In the genomic region with DNA sequence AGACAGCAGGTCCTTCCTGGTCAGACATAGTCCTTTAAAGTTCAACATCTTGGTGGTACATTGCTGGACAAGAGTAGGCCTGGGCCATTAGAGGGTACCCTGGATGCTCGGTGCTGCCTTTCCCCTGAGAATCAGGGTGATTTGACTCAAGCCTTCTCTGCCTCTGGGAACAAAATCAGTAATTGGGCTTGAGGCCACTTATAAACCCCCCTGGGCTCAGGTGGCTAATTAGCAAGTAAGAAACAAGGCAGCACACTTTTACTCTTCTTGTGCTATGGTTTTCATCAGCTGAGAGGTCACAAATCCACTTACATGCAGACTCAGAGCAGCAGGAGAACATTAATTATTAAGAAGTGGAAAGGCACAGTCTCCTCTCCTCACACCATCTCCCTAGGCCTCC, we compare ENCODE assay signal across 13 cellular contexts. TPM values are rescaled to one million over a fixed set of nuclear protein-coding genes. Genes with fewer than 3 reads are reported as not detected.
DNase-seq lines count a peak whose midpoint lies in the region; ATAC-seq, FAIRE-seq and TF ChIP-seq lines count a peak whose summit lies in the region.
"Had no signal": no experiment of that assay in that cellular context is flagged by ENCODE, and none has a peak within 500 bp of the region (broad histone marks: within the 10 kb centered on the region; RNA-seq: fewer than 3 reads in every experiment).

No MANE protein-coding gene starts in this region.

- peaks cover 32% of the 10 kb centered on the region for H3K4me1 Mint-ChIP-seq in CD8-positive, alpha-beta T cell (ENCODE audit: low read depth)
- H3K4me1 Mint-ChIP-seq in dendritic cell treated with granulocyte-macrophage colony-stimulating factor and Interleukin-4, amounts not matched to agents 40 ng/mL and 50 ng/mL, for 4 days (ENCODE audit: low read depth), result peaks cover 85% of the 10 kb centered on the region
- peaks cover 33% of the 10 kb centered on the region for H3K4me1 Mint-ChIP-seq in endodermal cell

- H3K27me3 ChIP-seq in CD8-positive, alpha-beta T cell (ENCODE audit: insufficient read depth, low read length), result no peaks in the 10 kb centered on the region
- H3K27me3 ChIP-seq in gastrocnemius medialis (no peaks in the 10 kb centered on the region), endodermal cell (ENCODE audit: control insufficient read depth, insufficient read depth, low read length, poor library complexity, severe bottlenecking) (no peaks in the 10 kb centered on the region)

- ATAC-seq in CD8-positive, alpha-beta T cell, result no peak
- ATAC-seq in gastrocnemius medialis (no peak), GM18511 (IDR thresholded peaks at IDR 0.05; ENCODE audit: unreplicated experiment) (no peak), HG03280 (IDR thresholded peaks at IDR 0.05; ENCODE audit: unreplicated experiment) (no peak)

- H3K9me3 ChIP-seq in CD8-positive, alpha-beta T cell (ENCODE audit: low read length), result no peaks in the 10 kb centered on the region
- H3K9me3 ChIP-seq in gastrocnemius medialis (no peaks in the 10 kb centered on the region), endodermal cell (ENCODE audit: control insufficient read depth, low read length) (no peaks in the 10 kb centered on the region)

- H3K27ac Mint-ChIP-seq in CD8-positive, alpha-beta T cell, result peak overlapping the region; percentile 71
- peak overlapping the region; percentile 80 for H3K27ac Mint-ChIP-seq in dendritic cell treated with granulocyte-macrophage colony-stimulating factor and Interleukin-4, amounts not matched to agents 40 ng/mL and 50 ng/mL, for 4 days
- no peak overlapping the region for H3K27ac Mint-ChIP-seq in endodermal cell

- no peak overlapping the region for H3K4me3 ChIP-seq in CD8-positive, alpha-beta T cell (ENCODE audit: low read depth, low read length)
- H3K4me3 ChIP-seq in gastrocnemius medialis, result no peak overlapping the region
- no peak overlapping the region for H3K4me3 ChIP-seq in endodermal cell (ENCODE audit: low read length)

- peaks cover 80% of the 10 kb centered on the region for H3K36me3 Mint-ChIP-seq in CD8-positive, alpha-beta T cell
- peaks cover 94% of the 10 kb centered on the region for H3K36me3 Mint-ChIP-seq in dendritic cell treated with granulocyte-macrophage colony-stimulating factor and Interleukin-4, amounts not matched to agents 40 ng/mL and 50 ng/mL, for 4 days (ENCODE audit: low read depth)
- H3K36me3 Mint-ChIP-seq in endodermal cell (ENCODE audit: low read depth), result peaks cover 75% of the 10 kb centered on the region

- no peak overlapping the region for H3K4me3 Mint-ChIP-seq in CD8-positive, alpha-beta T cell
- H3K4me3 Mint-ChIP-seq in dendritic cell treated with granulocyte-macrophage colony-stimulating factor and Interleukin-4, amounts not matched to agents 40 ng/mL and 50 ng/mL, for 4 days, result no peak overlapping the region
- H3K4me3 Mint-ChIP-seq in endodermal cell, result no peak overlapping the region

- no peak for DNase-seq in CD8-positive, alpha-beta T cell
- DNase-seq in NCI-H524 treated with DMSO at 0.1 percent for 48 hours (lab: John Stamatoyannopoulos, UW) (peak; percentile 99), gastrocnemius medialis (no peak), endodermal cell (no peak), urothelium cell line (ENCODE audit: low spot score) (no peak)
- DNase-seq: activated CD4-positive, alpha-beta T cell treated with anti-CD3 and anti-CD28 coated beads for 1 hour; anterior cingulate cortex; NCI-H226; stimulated activated CD4-positive, alpha-beta T cell treated with anti-CD3 and anti-CD28 coated beads, Interleukin-2, amount 100 ng/mL, for 48 hours had no signal

- H3K9me3 Mint-ChIP-seq in CD8-positive, alpha-beta T cell, result no peaks in the 10 kb centered on the region
- no peaks in the 10 kb centered on the region for H3K9me3 Mint-ChIP-seq in dendritic cell treated with granulocyte-macrophage colony-stimulating factor and Interleukin-4, amounts not matched to agents 40 ng/mL and 50 ng/mL, for 4 days
- H3K9me3 Mint-ChIP-seq in endodermal cell, result peaks cover 1% of the 10 kb centered on the region

- no peaks in the 10 kb centered on the region for H3K27me3 Mint-ChIP-seq in CD8-positive, alpha-beta T cell (ENCODE audit: low read depth)
- H3K27me3 Mint-ChIP-seq in dendritic cell treated with granulocyte-macrophage colony-stimulating factor and Interleukin-4, amounts not matched to agents 40 ng/mL and 50 ng/mL, for 4 days, result no peaks in the 10 kb centered on the region
- no peaks in the 10 kb centered on the region for H3K27me3 Mint-ChIP-seq in endodermal cell (ENCODE audit: insufficient read depth)

- intact Hi-C loops in CD8-positive, alpha-beta T cell (cut with DNase I, micrococcal nuclease), result loop anchor here in 1 of 2 experiments (10.0 kb wide), 1 partner anchor 188 kb away; a partner anchor contains a TSS
- intact Hi-C loops in dendritic cell treated with granulocyte-macrophage colony-stimulating factor and Interleukin-4, amounts not matched to agents 40 ng/mL and 50 ng/mL, for 4 days (cut with micrococcal nuclease), result no loop called here
- intact Hi-C loops in gastrocnemius medialis (cut with DNase I; ENCODE audit: low total_unique reads), result no loop called here

- in situ Hi-C loops in gastrocnemius medialis (cut with MboI; ENCODE audit: low sequenced_read_pairs in 4 of 4), result loop anchor here in 1 of 4 donors (5.0 kb wide), 1 partner anchor 36 kb away; a partner anchor contains a TSS

- WGBS in endodermal cell (ENCODE audit: insufficient coverage in 1 of 2, insufficient read length in 1 of 2), 2 experiments, result 88 to 96% methylated on average over 1 of the region's 1 CpG

- H3K27ac ChIP-seq in CD8-positive, alpha-beta T cell (ENCODE audit: low read depth, low read length), result no peak overlapping the region
- H3K27ac ChIP-seq in gastrocnemius medialis (peak overlapping the region; percentile 66 to 81 (median 76)), endodermal cell (ENCODE audit: low read depth, low read length) (no peak overlapping the region)

- POLR2A ChIA-PET in CD8-positive, alpha-beta T cell (lab: Charles Lee), result interaction anchor here (1.2 kb wide), 1 partner anchor 84 kb away, joined by 3 read pairs; no protein-coding TSS in a partner anchor

- no peak overlapping the region for H3K9ac ChIP-seq in endodermal cell (ENCODE audit: extremely low read depth, low read length, poor library complexity, severe bottlenecking)

- no peak for TF ChIP-seq CTCF in CD8-positive, alpha-beta T cell (IDR thresholded peaks at IDR 0.05)
- TF ChIP-seq CTCF in gastrocnemius medialis (IDR thresholded peaks at IDR 0.05 in 4 of 5, conservative IDR thresholded peaks at IDR 0.05 in 1 of 5), result no peak
- no peak for TF ChIP-seq CTCF in endodermal cell (conservative IDR thresholded peaks at IDR 0.05)

- peaks cover 5% of the 10 kb centered on the region for H3K4me1 ChIP-seq in CD8-positive, alpha-beta T cell (ENCODE audit: insufficient read depth, low read length)
- peaks cover 28 to 63% of the 10 kb centered on the region in 2 donors for H3K4me1 ChIP-seq in gastrocnemius medialis
- H3K4me1 ChIP-seq in endodermal cell (ENCODE audit: control insufficient read depth, insufficient read depth, low read length), result peaks cover 15% of the 10 kb centered on the region

- no peak for TF ChIP-seq POLR2A in gastrocnemius medialis (IDR thresholded peaks at IDR 0.05)

- CTCF ChIA-PET in CD8-positive, alpha-beta T cell (lab: Charles Lee), result interaction anchor here (0.9 to 3.7 kb wide), 3 partner anchors 25 to 189 kb away, joined by 3 to 17 read pairs (median 4); a partner anchor contains a TSS

- H3K36me3 ChIP-seq in CD8-positive, alpha-beta T cell (ENCODE audit: insufficient read depth, low read length), result peaks cover 43% of the 10 kb centered on the region
- H3K36me3 ChIP-seq in gastrocnemius medialis (peaks cover 10 to 95% of the 10 kb centered on the region in 2 donors), endodermal cell (ENCODE audit: control insufficient read depth, insufficient read depth, low read length) (peaks cover 79% of the 10 kb centered on the region)

- no peak for FAIRE-seq in urothelium cell line (lab: Jason Lieb, UNC)
- FAIRE-seq: GM12891 had no signal

RNA-seq across cellular contexts. Expression of a gene that starts 29.9 kb away (rescaled TPM):
- 10 to 100 TPM in 1 of 2 experiments, 1 to 10 TPM in 1; 9.8 to 10.4 TPM for total RNA-seq in CD8-positive, alpha-beta T cell
- total RNA-seq in gastrocnemius medialis, result 1 to 10 TPM; 2.4 to 7.3 (median 3.6) TPM
- 10 to 100 TPM in 1 of 2 donors, 1 to 10 TPM in 1; 6.0 to 24.5 TPM for total RNA-seq in endodermal cell
- 0.93 TPM for polyA plus RNA-seq in endodermal cell (2013, experiment 1 of 2)
- polyA plus RNA-seq in endodermal cell (2013, experiment 2 of 2), result 0.99 TPM

RNA-seq across cellular contexts. Expression of a gene that starts 37.0 kb away (rescaled TPM):
- total RNA-seq in CD8-positive, alpha-beta T cell, result 100 to 1,000 TPM; 153 to 156 TPM
- total RNA-seq in gastrocnemius medialis (100 to 1,000 TPM; 298 to 491 (median 352) TPM), endodermal cell (100 to 1,000 TPM; 168 to 197 TPM)
- polyA plus RNA-seq in endodermal cell (2013, experiment 1 of 2), result 29.0 TPM
- 34.7 TPM for polyA plus RNA-seq in endodermal cell (2013, experiment 2 of 2)

Comparison
In these comparisons a context has a peak if more than half of its experiments do, and no peak if none do; other contexts are left out.
1. H3K27ac ChIP-seq: peak in gastrocnemius medialis (4 of 4); none in CD8-positive, alpha-beta T cell (single experiment) and endodermal cell (single experiment).